Comparison of ENCODE assay signal across 9 cellular contexts in the genomic region with DNA sequence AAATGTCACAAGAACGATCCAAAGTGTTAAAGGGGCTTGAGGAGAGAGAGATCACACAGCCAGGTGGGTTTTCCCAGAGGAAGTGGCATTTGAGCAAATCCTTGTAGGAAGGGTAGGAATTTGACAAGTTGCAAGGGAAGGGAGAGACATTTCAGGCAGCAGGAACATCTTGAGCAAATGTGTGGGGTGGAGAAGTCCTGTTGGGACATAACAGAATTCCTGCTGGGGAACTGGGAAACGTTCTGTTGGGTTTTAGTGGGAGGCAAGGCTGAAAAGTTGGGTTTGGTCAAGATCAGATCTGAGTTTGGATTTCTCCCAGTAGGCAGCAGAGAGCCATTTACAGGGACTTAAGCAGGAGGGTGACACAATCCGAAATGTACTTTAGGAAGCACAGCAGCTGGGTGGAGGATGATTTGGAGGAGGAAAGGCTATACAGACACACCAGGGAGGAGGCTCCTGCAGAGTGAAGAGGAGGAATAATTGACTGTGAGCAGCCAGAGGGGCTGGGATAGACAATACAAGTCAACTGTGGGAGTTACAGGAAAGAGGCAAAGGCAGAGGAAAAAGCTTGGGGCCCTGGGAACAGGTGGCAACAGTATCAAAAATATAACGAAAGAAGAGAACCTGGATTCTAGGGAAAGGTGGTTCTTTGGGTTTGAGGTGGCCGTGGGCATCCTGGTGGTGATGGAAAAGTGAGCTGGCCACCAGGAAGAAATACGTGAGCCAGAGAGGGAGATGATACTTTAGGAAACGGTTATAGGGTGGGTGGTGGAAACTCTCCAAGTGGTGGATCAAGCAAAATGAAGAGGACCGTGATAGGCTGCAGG. TPM values are rescaled to one million over a fixed set of nuclear protein-coding genes. Genes with fewer than 3 reads are reported as not detected.
DNase-seq lines count a peak whose midpoint lies in the region; ATAC-seq, FAIRE-seq and TF ChIP-seq lines count a peak whose summit lies in the region.
"Had no signal": no experiment of that assay in that cellular context is flagged by ENCODE, and none has a peak within 500 bp of the region (broad histone marks: within the 10 kb centered on the region; RNA-seq: fewer than 3 reads in every experiment).

No MANE protein-coding gene starts in this region.

- H3K4me3 Mint-ChIP-seq in CD4-positive, alpha-beta T cell = peak overlapping the region; percentile 94
- peak overlapping the region; percentile 94 for H3K4me3 Mint-ChIP-seq in neural crest cell

- POLR2A ChIA-PET in CD4-positive, alpha-beta T cell (lab: Charles Lee) = interaction anchor here (3.8 kb wide), 1 partner anchor 9 kb away, joined by 22 read pairs; no protein-coding TSS in a partner anchor
- POLR2A ChIA-PET in H1 (lab: Charles Lee; ENCODE audit: partially characterized antibody) = interaction anchor here (1.2 kb wide), 1 partner anchor 485 kb away, joined by 3 read pairs; a partner anchor contains a TSS

- H3K4me1 Mint-ChIP-seq in CD4-positive, alpha-beta T cell (ENCODE audit: low read depth) = peaks cover 32% of the 10 kb centered on the region
- peaks cover 35% of the 10 kb centered on the region for H3K4me1 Mint-ChIP-seq in neural crest cell

- no peak overlapping the region for H4K91ac ChIP-seq in H1 (replicated peaks; ENCODE audit: insufficient read length, low read length)

- H3K9ac ChIP-seq in KMS-11 = no peak overlapping the region
- no peak overlapping the region for H3K9ac ChIP-seq in H1 (replicated peaks in 1 of 4; ENCODE audit: extremely low read depth in 1 of 4, low read depth in 3 of 4, low read length in 3 of 4)

- no peak overlapping the region for H2BK120ac ChIP-seq in H1 (replicated peaks; ENCODE audit: low read depth, low read length)

- TF ChIP-seq POLR2A in H1 (IDR thresholded peaks at IDR 0.05; ENCODE audit: control extremely low read depth in 1 of 2, low read depth in 2 of 2, low read length in 2 of 2) (no peak), GM18505 (IDR thresholded peaks at IDR 0.05; ENCODE audit: borderline replicate concordance, extremely low read depth, insufficient read depth, insufficient read length) (no peak)

- H3K36me3 Mint-ChIP-seq in CD4-positive, alpha-beta T cell (ENCODE audit: low read depth) = peaks cover 17% of the 10 kb centered on the region
- peaks cover 3% of the 10 kb centered on the region for H3K36me3 Mint-ChIP-seq in neural crest cell (ENCODE audit: low read depth)

- 47% methylated on average over 8 of the region's 8 CpGs; no CpG with 5 or more reads in 1 of the 2 experiments for WGBS in H1 (ENCODE audit: extremely low coverage in 1 of 2, insufficient coverage in 1 of 2, insufficient read length in 1 of 2, insufficient replicate concordance in 2 of 2, low coverage in 1 of 2, low lambda C conversion rate in 2 of 2, missing lambda C conversion rate in 1 of 2), 2 experiments

- no peak for TF ChIP-seq RAD21 in H1 (IDR thresholded peaks at IDR 0.05 in 1 of 2, conservative IDR thresholded peaks at IDR 0.05 in 1 of 2; ENCODE audit: low read depth in 2 of 2, low read length in 2 of 2)

- H3K79me1 ChIP-seq in H1 (ENCODE audit: low read depth, low read length) = no peaks in the 10 kb centered on the region

- FAIRE-seq in H1 (lab: Jason Lieb, UNC) = no peak

- H3K9me3 Mint-ChIP-seq in CD4-positive, alpha-beta T cell = no peaks in the 10 kb centered on the region
- H3K9me3 Mint-ChIP-seq in neural crest cell = no peaks in the 10 kb centered on the region

- H3K27ac ChIP-seq in CD4-positive, alpha-beta T cell (ENCODE audit: low read depth, low read length) = no peak overlapping the region
- H3K27ac ChIP-seq in KMS-11 (no peak overlapping the region), H1 (ENCODE audit: low read depth, low read length) (no peak overlapping the region)

- H2AFZ ChIP-seq in KMS-11 (ENCODE audit: low read depth) (no peak overlapping the region), H1 (ENCODE audit: low read length) (no peak overlapping the region)

- H3K23ac ChIP-seq in H1 (ENCODE audit: insufficient read length) = no peak overlapping the region

- H2AK5ac ChIP-seq in H1 (ENCODE audit: low read depth, low read length) = no peak overlapping the region

- H3K56ac ChIP-seq in H1 (replicated peaks; ENCODE audit: insufficient read length, low read depth, low read length) = no peak overlapping the region

- H3K36me3 ChIP-seq in KMS-11 (ENCODE audit: insufficient read depth) = no peaks in the 10 kb centered on the region
- H3K36me3 ChIP-seq in H1 (ENCODE audit: control insufficient read depth in 2 of 4, insufficient read depth in 4 of 4, low read length in 3 of 4) = no peaks in the 10 kb centered on the region

- no peak overlapping the region for H2BK15ac ChIP-seq in H1 (ENCODE audit: low read length)

- H3K14ac ChIP-seq in H1 (ENCODE audit: insufficient read length) = no peak overlapping the region

- no peak for TF ChIP-seq EP300 in H1 (IDR thresholded peaks at IDR 0.05; ENCODE audit: borderline replicate concordance in 1 of 2, low read depth in 2 of 2, low read length in 2 of 2)

- H3K4me1 ChIP-seq in KMS-11 (ENCODE audit: low read depth, poor library complexity, severe bottlenecking) (peaks cover 29% of the 10 kb centered on the region), H1 (replicated peaks in 1 of 4; ENCODE audit: control insufficient read depth in 3 of 4, insufficient read depth in 4 of 4, low read length in 3 of 4) (peaks cover 3 to 11% (median 8%) of the 10 kb centered on the region in 4 experiments; a peak in 6 of 7 replicates)

- H4K20me1 ChIP-seq in KMS-11 (ENCODE audit: insufficient read depth) = peaks cover 5% of the 10 kb centered on the region; the same call in 1 of the 2 replicates
- peaks cover 7 to 17% of the 10 kb centered on the region in 2 experiments for H4K20me1 ChIP-seq in H1 (replicated peaks in 1 of 2; ENCODE audit: control insufficient read depth in 1 of 2, insufficient read depth in 2 of 2, low read length in 2 of 2)

- peaks cover 13% of the 10 kb centered on the region; the same call in 1 of the 2 replicates for H3K23me2 ChIP-seq in H1 (ENCODE audit: low read depth, low read length)

- H3K27ac Mint-ChIP-seq in CD4-positive, alpha-beta T cell = peak overlapping the region; percentile 100
- H3K27ac Mint-ChIP-seq in neural crest cell (ENCODE audit: unreplicated experiment) = no peak overlapping the region

- peak overlapping the region; percentile 97; the same call in 1 of the 2 replicates for H3K4me2 ChIP-seq in KMS-11
- H3K4me2 ChIP-seq in H1 (ENCODE audit: insufficient read depth in 1 of 2, low read depth in 2 of 2, low read length in 2 of 2) = peak overlapping the region; percentile 69 to 97

- H2BK5ac ChIP-seq in H1 (ENCODE audit: low read depth, low read length) = no peak overlapping the region

- no peak overlapping the region for H3K4ac ChIP-seq in H1 (replicated peaks; ENCODE audit: insufficient read length, low read depth, low read length)

- H3K4me3 ChIP-seq in KMS-11 (IDR thresholded peaks at IDR 0.05; ENCODE audit: insufficient read depth, low read depth, low read length) = no peak overlapping the region
- H3K4me3 ChIP-seq in H1 (ENCODE audit: extremely low read depth in 1 of 4, insufficient read depth in 2 of 4, low read depth in 3 of 4, low read length in 4 of 4) = peak overlapping the region in 3 of 4 experiments; percentile 78 to 80 (median 78); a peak in 4 of 8 replicates

- no peak overlapping the region for H4K5ac ChIP-seq in H1 (ENCODE audit: insufficient read length, low read depth, low read length)

- DNase-seq in CD4-positive, alpha-beta T cell = no peak
- DNase-seq in H1 (ENCODE audit: low read depth in 1 of 2, low spot score in 2 of 2) = no peak
- DNase-seq in neural crest cell (ENCODE audit: low read depth, low spot score) = no peak
- DNase-seq in HUDEP-2 (lab: John Stamatoyannopoulos, UW; ENCODE audit: unreplicated experiment in 76 of 76) = no peak
- no peak for DNase-seq in MV-4-11 (lab: John Stamatoyannopoulos, UW)
- DNase-seq: NCI-H446 treated with DMSO at 0.1 percent for 48 hours had no signal

- CTCF ChIA-PET in CD4-positive, alpha-beta T cell (lab: Charles Lee) = interaction anchor here (0.7 kb wide), 1 partner anchor 296 kb away, joined by 3 read pairs; no protein-coding TSS in a partner anchor
- CTCF ChIA-PET in H1 (lab: Charles Lee; ENCODE audit: partially characterized antibody) = interaction anchor here (0.7 to 2.5 kb wide), 3 partner anchors 8 to 30 kb away, joined by 4 to 9 read pairs (median 8); no protein-coding TSS in a partner anchor

- H3K79me2 ChIP-seq in KMS-11 (ENCODE audit: insufficient read depth, low read depth) (peaks cover 8% of the 10 kb centered on the region; the same call in 1 of the 2 replicates), H1 (ENCODE audit: control insufficient read depth in 1 of 2, insufficient read depth in 2 of 2, low read length in 2 of 2) (peaks cover 0 to 2% of the 10 kb centered on the region in 2 experiments; a peak in 1 of 4 replicates)

- intact Hi-C loops in CD4-positive, alpha-beta T cell (cut with DNase I, micrococcal nuclease) = loop anchor here in 1 of 2 experiments (2.0 kb wide), 1 partner anchor 166 kb away; a partner anchor contains a TSS

- H3K27me3 ChIP-seq in CD4-positive, alpha-beta T cell (ENCODE audit: control insufficient read depth, insufficient read depth, low read length) = peaks cover 16% of the 10 kb centered on the region
- H3K27me3 ChIP-seq in KMS-11 (ENCODE audit: insufficient read depth, low read depth) = 0 out of 2 replicates have a peak, but pooled peaks cover 4% of the 10 kb centered on the region
- H3K27me3 ChIP-seq in H1 (replicated peaks in 1 of 4; ENCODE audit: control insufficient read depth in 3 of 4, extremely low read depth in 1 of 4, insufficient read depth in 3 of 4, low read length in 3 of 4) = peaks cover 16 to 52% (median 33%) of the 10 kb centered on the region in 4 experiments

- ATAC-seq in CD4-positive, alpha-beta T cell (ENCODE audit: poor library complexity) = no peak
- no peak for ATAC-seq in GM21423 (IDR thresholded peaks at IDR 0.05; ENCODE audit: unreplicated experiment)
- ATAC-seq in GM18505 (IDR thresholded peaks at IDR 0.05; ENCODE audit: unreplicated experiment) = no peak

- no peak overlapping the region; the same call in 1 of the 2 replicates for H3K18ac ChIP-seq in H1 (ENCODE audit: extremely low read depth, low read length)

- H3K9me3 ChIP-seq in CD4-positive, alpha-beta T cell (ENCODE audit: control insufficient read depth, low read length) = no peaks in the 10 kb centered on the region
- H3K9me3 ChIP-seq in H1 (ENCODE audit: insufficient read depth in 2 of 2, low read depth in 1 of 2, low read length in 1 of 2) = no peaks in the 10 kb centered on the region

- no peak overlapping the region for H4K8ac ChIP-seq in H1 (ENCODE audit: extremely low read depth, insufficient read depth, low read length)

- no peak overlapping the region for H2BK20ac ChIP-seq in H1 (ENCODE audit: low read length)

- H2BK12ac ChIP-seq in H1 (ENCODE audit: low read depth, low read length) = no peak overlapping the region; the same call in 1 of the 2 replicates

- H3K27me3 Mint-ChIP-seq in CD4-positive, alpha-beta T cell = peaks cover 54% of the 10 kb centered on the region
- peaks cover 2% of the 10 kb centered on the region for H3K27me3 Mint-ChIP-seq in neural crest cell (ENCODE audit: low read depth)

- no peak for TF ChIP-seq CTCF in CD4-positive, alpha-beta T cell (IDR thresholded peaks at IDR 0.05)
- TF ChIP-seq CTCF in KMS-11 (conservative IDR thresholded peaks at IDR 0.05; ENCODE audit: low read depth, low read length) (no peak), H1 (IDR thresholded peaks at IDR 0.05; ENCODE audit: control extremely low read depth in 1 of 3, insufficient read depth in 1 of 3, low read depth in 1 of 3, low read length in 3 of 3) (no peak), neural crest cell (conservative IDR thresholded peaks at IDR 0.05) (no peak)

RNA-seq across cellular contexts. Expression of a gene that starts 3.1 kb away (rescaled TPM):
- 1 to 10 TPM; 4.1 TPM for total RNA-seq in CD4-positive, alpha-beta T cell
- 11.4 and 12.4 TPM in 2 replicates for total RNA-seq in H1 (2021; fragmentation: NEBNext Ultra II Directional; extraction: Animal tissue kit (Norgen Biotek cat#: 25700))
- 6.7 and 7.9 TPM in 2 replicates for polyA plus RNA-seq in H1 (2011; rRNA removed)
- 6.9 TPM for polyA plus RNA-seq in H1 (2011; cell fraction: cytosol; rRNA removed)
- polyA plus RNA-seq in H1 (2011; cell fraction: nucleus; rRNA removed) = 13.6 TPM
- 6.3 to 8.9 TPM (median 7.9 TPM) in 4 replicates for polyA plus RNA-seq in H1 (2012, experiment 1 of 2)
- polyA plus RNA-seq in H1 (2012, experiment 2 of 2) = 0.88 TPM
- polyA plus RNA-seq in H1 (2013, experiment 1 of 2) = 7.7 TPM
- 7.1 TPM for polyA plus RNA-seq in H1 (2013, experiment 2 of 2)
- polyA minus RNA-seq in H1 (2011; rRNA and poly(A)+ RNA removed) = 28.0 and 30.8 TPM in 2 replicates
- 11.1 TPM for polyA minus RNA-seq in H1 (2011; cell fraction: cytosol; rRNA and poly(A)+ RNA removed)
- polyA minus RNA-seq in H1 (2011; cell fraction: nucleus; rRNA and poly(A)+ RNA removed) = 17.0 TPM
- 33.8 and 34.3 TPM in 2 replicates for total RNA-seq in neural crest cell
